ENCODE assay signal across 8 cellular contexts in genomic region chrX:19372170-19373033, GRCh38. TPM values are rescaled to one million over a fixed set of nuclear protein-coding genes. Genes with fewer than 3 reads are reported as not detected.
A peak's percentile ranks its signal among the peaks of the same experiment; 100 is the strongest.
DNase-seq lines count a peak whose midpoint lies in the region; ATAC-seq, FAIRE-seq and TF ChIP-seq lines count a peak whose summit lies in the region.

No MANE protein-coding gene starts in this region.

- H3K27ac Mint-ChIP-seq in central memory CD8-positive, alpha-beta T cell (ENCODE audit: low read depth), result peak overlapping the region; percentile 35

- FAIRE-seq in kidney (lab: Jason Lieb, UNC), result peak; percentile 58

- H3K9me3 Mint-ChIP-seq in central memory CD8-positive, alpha-beta T cell, result no peaks in the 10 kb centered on the region

- peaks cover 10% of the 10 kb centered on the region for H3K4me1 Mint-ChIP-seq in central memory CD8-positive, alpha-beta T cell

- H3K4me1 ChIP-seq in kidney (ENCODE audit: control insufficient read depth in 1 of 2, insufficient read depth in 1 of 2, low read depth in 1 of 2, low read length in 2 of 2), result peaks cover 0 to 4% of the 10 kb centered on the region in 2 donors

- peak overlapping the region; percentile 86 for H3K4me3 Mint-ChIP-seq in central memory CD8-positive, alpha-beta T cell

- peak; percentile 64 for TF ChIP-seq CTCF in kidney (IDR thresholded peaks at IDR 0.05; ENCODE audit: borderline replicate concordance, extremely low read depth, insufficient read depth)

- ATAC-seq in HG02588 (IDR thresholded peaks at IDR 0.05; ENCODE audit: unreplicated experiment) (peak; percentile 76), GM21526 (IDR thresholded peaks at IDR 0.05; ENCODE audit: low FRiP score, unreplicated experiment) (no peak)
- ATAC-seq in activated CD4-positive, CD25-positive, alpha-beta regulatory T cell treated with anti-CD3 and anti-CD28 coated beads, Interleukin-2, amount 50 U/mL, for 24 hours, result peak; percentile 64 to 81
- peak; percentile 70 for ATAC-seq in central memory CD8-positive, alpha-beta T cell (replicated peaks; ENCODE audit: extremely low read depth, poor library complexity, severe bottlenecking)

- H3K9ac ChIP-seq in kidney (ENCODE audit: low read length in 2 of 2), result no peak overlapping the region

- DNase-seq in GDM1 (lab: John Stamatoyannopoulos, UW) (peak; percentile 40), NCI-H2107 (lab: John Stamatoyannopoulos, UW) (peak; percentile 12), kidney (peak; percentile 77)
- peak; percentile 28 to 36 for DNase-seq in central memory CD8-positive, alpha-beta T cell (ENCODE audit: low spot score in 2 of 2)
- peak; percentile 75 for DNase-seq in stimulated activated CD4-positive, alpha-beta T cell treated with anti-CD3 and anti-CD28 coated beads, Interleukin-15, amount 100 ng/mL, for 24 hours

- no peaks in the 10 kb centered on the region for H3K9me3 ChIP-seq in kidney (ENCODE audit: control insufficient read depth in 1 of 2, low read length in 2 of 2)

- peak overlapping the region; percentile 34 to 54 for H3K4me3 ChIP-seq in kidney (ENCODE audit: low read length in 2 of 2)

- H3K36me3 ChIP-seq in kidney (ENCODE audit: control insufficient read depth in 1 of 2, insufficient read depth in 2 of 2, low read length in 2 of 2), result no peaks in the 10 kb centered on the region

- H3K27me3 Mint-ChIP-seq in central memory CD8-positive, alpha-beta T cell, result peaks cover 6% of the 10 kb centered on the region

- peaks cover 3% of the 10 kb centered on the region for H3K36me3 Mint-ChIP-seq in central memory CD8-positive, alpha-beta T cell (ENCODE audit: insufficient read depth)

- H3K27ac ChIP-seq in kidney (ENCODE audit: low read depth in 2 of 2, low read length in 2 of 2), result no peak overlapping the region

- intact Hi-C loops in kidney (cut with DNase I), result no loop called here

RNA-seq across cellular contexts. Expression of gene PDHA1, which starts 28.7 kb away (rescaled TPM):
- 206 TPM for total RNA-seq in kidney
- polyA plus RNA-seq in kidney (ENCODE audit: insufficient read depth, low read depth, low replicate concordance), result 526 TPM

Comparison
In these comparisons a context has a peak if more than half of its experiments do, and no peak if none do; other contexts are left out.
1. DNase-seq: peak in every context shown above with its lines; median percentile 77 in kidney; 75 in stimulated activated CD4-positive, alpha-beta T cell treated with anti-CD3 and anti-CD28 coated beads, Interleukin-15, amount 100 ng/mL, for 24 hours; 40 in GDM1; 32 in central memory CD8-positive, alpha-beta T cell; 12 in NCI-H2107.